In genomic region chr17:49496183-49496865, GRCh38 we compare ENCODE assay signal across 8 cellular contexts. TPM values are rescaled to one million over a fixed set of nuclear protein-coding genes. Genes with fewer than 3 reads are reported as not detected.
DNase-seq lines count a peak whose midpoint lies in the region; ATAC-seq and TF ChIP-seq lines count a peak whose summit lies in the region.

No MANE protein-coding gene starts in this region.

- H3K4me1 ChIP-seq in mucosa of descending colon (ENCODE audit: low read depth): peaks cover 22% of the 10 kb centered on the region

- intact Hi-C loops in mucosa of descending colon (cut with DNase I, micrococcal nuclease): loop anchor here in 1 of 2 donors (10.0 kb wide), 1 partner anchor 58 kb away; no protein-coding TSS in a partner anchor

- H3K9me3 ChIP-seq in mucosa of descending colon: no peaks in the 10 kb centered on the region

- H3K36me3 ChIP-seq in mucosa of descending colon (ENCODE audit: low read depth): no peaks in the 10 kb centered on the region

- ATAC-seq in mucosa of descending colon: peak; percentile 84

- peak; percentile 40 for TF ChIP-seq CTCF in epithelial cell of esophagus (IDR thresholded peaks at IDR 0.05; ENCODE audit: insufficient read depth, low read depth, low read length, missing control alignments)
- TF ChIP-seq CTCF in mucosa of descending colon (IDR thresholded peaks at IDR 0.05): peak; percentile 92

- peak; percentile 38 for DNase-seq in SIG-M5 treated with dmso at 0.1 percent for 504 hours (lab: John Stamatoyannopoulos, UW; ENCODE audit: unreplicated experiment)
- DNase-seq in SIG-M5 (lab: John Stamatoyannopoulos, UW): no peak
- peak; percentile 44 for DNase-seq in NCI-H510A (lab: John Stamatoyannopoulos, UW)
- peak; percentile 95 for DNase-seq in activated CD8-positive, alpha-beta memory T cell treated with anti-CD3 and anti-CD28 coated beads, Interleukin-2, amount 50 U/mL, for 48 hours
- DNase-seq in epithelial cell of esophagus (ENCODE audit: low read depth): peak; percentile 69
- DNase-seq in mucosa of descending colon: peak; percentile 69 to 87 (median 81)
- peak; percentile 69 to 76 for DNase-seq in stimulated activated CD8-positive, alpha-beta memory T cell treated with anti-CD3 and anti-CD28 coated beads, Interleukin-15, amount 100 ng/mL, for 48 hours (ENCODE audit: low read depth in 2 of 2)
- DNase-seq in NCI-H774 (lab: John Stamatoyannopoulos, UW): no peak

- H3K4me3 ChIP-seq in epithelial cell of esophagus (ENCODE audit: low read length) (peak overlapping the region; percentile 35), mucosa of descending colon (no peak overlapping the region)

RNA-seq across cellular contexts. Expression of gene NGFR, which starts 1.2 kb away (rescaled TPM):
- 10 to 100 TPM in 1 of 3 donors, 1 to 10 TPM in 2; 1.0 to 11.9 (median 2.0) TPM for total RNA-seq in mucosa of descending colon

Comparison
In these comparisons a context has a peak if more than half of its experiments do, and no peak if none do; other contexts are left out.
1. DNase-seq: peak in SIG-M5 treated with dmso at 0.1 percent for 504 hours (single experiment), NCI-H510A (single experiment), activated CD8-positive, alpha-beta memory T cell treated with anti-CD3 and anti-CD28 coated beads, Interleukin-2, amount 50 U/mL, for 48 hours (single experiment), epithelial cell of esophagus (single experiment), mucosa of descending colon (3 of 3) and stimulated activated CD8-positive, alpha-beta memory T cell treated with anti-CD3 and anti-CD28 coated beads, Interleukin-15, amount 100 ng/mL, for 48 hours (2 of 2); none in SIG-M5 (single experiment) and NCI-H774 (single experiment).